ENCODE assay signal across 11 cellular contexts in genomic region chr16:90031931-90032663, GRCh38. TPM values are rescaled to one million over a fixed set of nuclear protein-coding genes. Genes with fewer than 3 reads are reported as not detected.
DNase-seq lines count a peak whose midpoint lies in the region; ATAC-seq and TF ChIP-seq lines count a peak whose summit lies in the region.
"Had no signal": no experiment of that assay in that cellular context is flagged by ENCODE, and none has a peak within 500 bp of the region (broad histone marks: within the 10 kb centered on the region; RNA-seq: fewer than 3 reads in every experiment).

No MANE protein-coding gene starts in this region.

- intact Hi-C loops in spleen (cut with DNase I; ENCODE audit: low total_unique reads) = no loop called here

- no peak for TF ChIP-seq CTCF in spleen (IDR thresholded peaks at IDR 0.05 in 8 of 11, conservative IDR thresholded peaks at IDR 0.05 in 3 of 11)

- TF ChIP-seq POLR2A in spleen (IDR thresholded peaks at IDR 0.05) = no peak

- H3K36me3 ChIP-seq in spleen = peaks cover 0 to 60% (median 18%) of the 10 kb centered on the region in 6 donors

- 83 to 93% (median 88%) methylated on average over 9 of the region's 9 CpGs for WGBS in spleen, 5 donors

- peak overlapping the region; percentile 82 to 91 for H3K27ac Mint-ChIP-seq in effector memory CD8-positive, alpha-beta T cell
- H3K27ac Mint-ChIP-seq in natural killer cell treated with Interleukin-12 subunit alpha and Interleukin-12 subunit beta and Interleukin-15 and Interleukin-18, amount 100 ng/mL, for 72 hours = peak overlapping the region; percentile 88 to 97

- H3K27me3 ChIP-seq in spleen (replicated peaks in 1 of 7) = no peaks in the 10 kb centered on the region

- no peaks in the 10 kb centered on the region for H3K9me3 ChIP-seq in spleen

- H3K4me1 ChIP-seq in spleen = no peaks in the 10 kb centered on the region

- H3K4me3 Mint-ChIP-seq in effector memory CD8-positive, alpha-beta T cell = peak overlapping the region in 1 of 2 donors; percentile 36
- peak overlapping the region; percentile 34 for H3K4me3 Mint-ChIP-seq in natural killer cell treated with Interleukin-12 subunit alpha and Interleukin-12 subunit beta and Interleukin-15 and Interleukin-18, amount 100 ng/mL, for 72 hours

- no peaks in the 10 kb centered on the region for H3K9me3 Mint-ChIP-seq in effector memory CD8-positive, alpha-beta T cell
- no peaks in the 10 kb centered on the region for H3K9me3 Mint-ChIP-seq in natural killer cell treated with Interleukin-12 subunit alpha and Interleukin-12 subunit beta and Interleukin-15 and Interleukin-18, amount 100 ng/mL, for 72 hours

- no peak for ATAC-seq in effector memory CD8-positive, alpha-beta T cell (replicated peaks)
- peak; percentile 18 to 39 for ATAC-seq in natural killer cell treated with Interleukin-12 subunit alpha and Interleukin-12 subunit beta and Interleukin-15 and Interleukin-18, amount 100 ng/mL, for 72 hours
- ATAC-seq in GM21360 (IDR thresholded peaks at IDR 0.05; ENCODE audit: unreplicated experiment) = no peak

- peaks cover 23% of the 10 kb centered on the region for H3K36me3 Mint-ChIP-seq in effector memory CD8-positive, alpha-beta T cell (ENCODE audit: insufficient read depth)
- H3K36me3 Mint-ChIP-seq in natural killer cell treated with Interleukin-12 subunit alpha and Interleukin-12 subunit beta and Interleukin-15 and Interleukin-18, amount 100 ng/mL, for 72 hours = peaks cover 7% of the 10 kb centered on the region

- no peak overlapping the region for H3K27ac ChIP-seq in spleen

- no peak overlapping the region for H3K4me3 ChIP-seq in spleen

- no peaks in the 10 kb centered on the region for H3K27me3 Mint-ChIP-seq in effector memory CD8-positive, alpha-beta T cell
- no peaks in the 10 kb centered on the region for H3K27me3 Mint-ChIP-seq in natural killer cell treated with Interleukin-12 subunit alpha and Interleukin-12 subunit beta and Interleukin-15 and Interleukin-18, amount 100 ng/mL, for 72 hours

- peaks cover 0 to 19% of the 10 kb centered on the region in 2 donors for H3K4me1 Mint-ChIP-seq in effector memory CD8-positive, alpha-beta T cell (ENCODE audit: low read depth in 2 of 2)
- H3K4me1 Mint-ChIP-seq in natural killer cell treated with Interleukin-12 subunit alpha and Interleukin-12 subunit beta and Interleukin-15 and Interleukin-18, amount 100 ng/mL, for 72 hours (ENCODE audit: low read depth in 2 of 2) = peaks cover 12 to 14% of the 10 kb centered on the region in 2 donors

- DNase-seq in EL (peak; percentile 40), NAMALWA (ENCODE audit: low spot score) (peak; percentile 51), Ammon's horn (ENCODE audit: low spot score) (no peak), T1000 (lab: John Stamatoyannopoulos, UW) (no peak), spleen (no peak)
- no peak for DNase-seq in effector memory CD8-positive, alpha-beta T cell
- no peak for DNase-seq in natural killer cell treated with Interleukin-12 subunit alpha and Interleukin-12 subunit beta and Interleukin-15 and Interleukin-18, amount 100 ng/mL, for 72 hours (ENCODE audit: low spot score)
- DNase-seq: DMS79, SIG-M5 had no signal

RNA-seq across cellular contexts. Expression of gene DBNDD1, which starts 12.8 kb away (rescaled TPM):
- total RNA-seq in natural killer cell treated with Interleukin-12 subunit alpha and Interleukin-12 subunit beta and Interleukin-15 and Interleukin-18, amount 100 ng/mL, for 72 hours = not detected
- 1 to 10 TPM in 6 of 7 donors, under 1 TPM in 1; 0.66 to 3.7 (median 1.8) TPM for total RNA-seq in spleen
- 1 to 10 TPM in 2 of 3 donors, under 1 TPM in 1; 0.87 to 1.9 (median 1.6) TPM for polyA plus RNA-seq in spleen

RNA-seq across cellular contexts. Expression of gene PRDM7, which starts 45.0 kb away (rescaled TPM):
- total RNA-seq in natural killer cell treated with Interleukin-12 subunit alpha and Interleukin-12 subunit beta and Interleukin-15 and Interleukin-18, amount 100 ng/mL, for 72 hours = not detected
- not detected for total RNA-seq in spleen
- polyA plus RNA-seq in spleen = not detected
- total RNA-seq: kidney epithelial cell had no signal

Comparison
In these comparisons a context has a peak if more than half of its experiments do, and no peak if none do; other contexts are left out.
1. DNase-seq: peak in EL (single experiment) and NAMALWA (single experiment); none in effector memory CD8-positive, alpha-beta T cell (0 of 3), natural killer cell treated with Interleukin-12 subunit alpha and Interleukin-12 subunit beta and Interleukin-15 and Interleukin-18, amount 100 ng/mL, for 72 hours (single experiment), Ammon's horn (single experiment), T1000 (single experiment) and spleen (single experiment).
2. ATAC-seq: peak in natural killer cell treated with Interleukin-12 subunit alpha and Interleukin-12 subunit beta and Interleukin-15 and Interleukin-18, amount 100 ng/mL, for 72 hours (2 of 2); none in effector memory CD8-positive, alpha-beta T cell (single experiment) and GM21360 (single experiment).